14 cellular contexts compared by ENCODE assay signal in the genomic region with DNA sequence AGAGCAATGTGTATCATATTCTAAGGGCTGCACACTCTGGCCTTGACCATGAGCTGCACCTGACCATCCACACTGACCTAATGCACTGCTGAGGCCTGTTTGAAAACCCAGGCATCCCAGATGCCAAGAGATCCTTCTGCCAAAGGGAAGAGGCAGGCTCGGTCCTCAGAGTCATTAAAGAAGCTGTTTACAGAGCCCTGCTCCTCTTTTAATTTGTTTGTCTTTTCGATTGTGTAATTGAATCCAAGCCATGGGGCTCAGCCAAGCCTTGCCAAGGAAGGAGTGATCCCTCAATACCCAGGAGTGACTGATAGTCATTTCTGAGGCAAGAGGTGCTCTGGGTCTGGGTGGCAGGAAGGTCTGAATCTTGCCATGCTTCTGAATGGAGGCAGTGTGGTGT.
A peak's percentile ranks its signal among the peaks of the same experiment; 100 is the strongest.
DNase-seq lines count a peak whose midpoint lies in the region; ATAC-seq and TF ChIP-seq lines count a peak whose summit lies in the region.
"Had no signal": no experiment of that assay in that cellular context is flagged by ENCODE, and none has a peak within 500 bp of the region (broad histone marks: within the 10 kb centered on the region; RNA-seq: fewer than 3 reads in every experiment).

No MANE protein-coding gene starts in this region.

- no peak for TF ChIP-seq CTCF in sigmoid colon (IDR thresholded peaks at IDR 0.05)

- H3K4ac ChIP-seq in mesendoderm (ENCODE audit: low read depth, low read length) = peak overlapping the region; percentile 56

- DNase-seq in NCI-H2029 (lab: John Stamatoyannopoulos, UW) (peak; percentile 13), NCI-H2029 treated with DMSO at 0.1 percent for 48 hours (lab: John Stamatoyannopoulos, UW) (no peak), NCI-H69 (lab: John Stamatoyannopoulos, UW) (peak; percentile 73), mesendoderm (no peak), sigmoid colon (no peak), T-helper 9 cell (no peak)
- DNase-seq: ACHN; C1 segment of cervical spinal cord; CD4-positive, alpha-beta memory T cell; DMS153; DMS79 treated with DMSO at 0.1 percent for 48 hours; EL; KG1 had no signal

- TF ChIP-seq EP300 in sigmoid colon (IDR thresholded peaks at IDR 0.05) = no peak

- H3K79me2 ChIP-seq in mesendoderm (ENCODE audit: control insufficient read depth, insufficient read depth, low read length) = no peaks in the 10 kb centered on the region

- H3K27me3 ChIP-seq in mesendoderm (ENCODE audit: insufficient read depth, low read length, poor library complexity) (no peaks in the 10 kb centered on the region), sigmoid colon (no peaks in the 10 kb centered on the region)

- WGBS in mesendoderm (ENCODE audit: extremely low coverage, insufficient coverage, low lambda C conversion rate) = no CpG with 5 or more reads among the region's 2 CpGs
- WGBS in sigmoid colon, 2 donors = 9 to 52% methylated on average over 2 of the region's 2 CpGs

- no peak overlapping the region for H4K8ac ChIP-seq in mesendoderm (ENCODE audit: low read depth, low read length)

- H3K4me3 ChIP-seq in mesendoderm (ENCODE audit: low read length) (no peak overlapping the region), sigmoid colon (no peak overlapping the region)

- H3K79me1 ChIP-seq in mesendoderm (ENCODE audit: low read length) = no peaks in the 10 kb centered on the region

- H3K23ac ChIP-seq in mesendoderm (ENCODE audit: low read length) = no peak overlapping the region

- H3K9ac ChIP-seq in mesendoderm (ENCODE audit: low read length) = no peak overlapping the region

- H3K4me1 ChIP-seq in mesendoderm (ENCODE audit: control insufficient read depth, low read depth, low read length) (peaks cover 9% of the 10 kb centered on the region), sigmoid colon (no peaks in the 10 kb centered on the region)

- H2BK15ac ChIP-seq in mesendoderm (replicated peaks; ENCODE audit: low read depth) = no peak overlapping the region

- H3K9me3 ChIP-seq in sigmoid colon = no peaks in the 10 kb centered on the region

- H2AK5ac ChIP-seq in mesendoderm (ENCODE audit: low read length) = no peak overlapping the region

- H3K4me2 ChIP-seq in mesendoderm (ENCODE audit: low read length) = no peak overlapping the region

- no peak for TF ChIP-seq POLR2A in sigmoid colon (IDR thresholded peaks at IDR 0.05)

- peak overlapping the region; percentile 68 for H3K56ac ChIP-seq in mesendoderm (ENCODE audit: low read length)

- H3K36me3 ChIP-seq in mesendoderm (ENCODE audit: control insufficient read depth, insufficient read depth, low read length) (no peaks in the 10 kb centered on the region), sigmoid colon (no peaks in the 10 kb centered on the region)

- H3K27ac ChIP-seq in mesendoderm (ENCODE audit: low read depth, low read length) = peak overlapping the region; percentile 90
- H3K27ac ChIP-seq in sigmoid colon = no peak overlapping the region

- peak overlapping the region; percentile 58 for H2BK5ac ChIP-seq in mesendoderm (ENCODE audit: low read length)

- H4K5ac ChIP-seq in mesendoderm (ENCODE audit: low read length) = no peak overlapping the region

- intact Hi-C loops in sigmoid colon (cut with DNase I) = no loop called here

- peak overlapping the region; percentile 9 for H2BK120ac ChIP-seq in mesendoderm (ENCODE audit: low read depth, low read length)

- ATAC-seq in GM19395 (IDR thresholded peaks at IDR 0.05; ENCODE audit: unreplicated experiment) = no peak

- H3K18ac ChIP-seq in mesendoderm (ENCODE audit: low read length) = peak overlapping the region; percentile 71

Comparison
In these comparisons a context has a peak if more than half of its experiments do, and no peak if none do; other contexts are left out.
1. DNase-seq: peak in NCI-H2029 (single experiment) and NCI-H69 (single experiment); none in NCI-H2029 treated with DMSO at 0.1 percent for 48 hours (single experiment), mesendoderm (single experiment), sigmoid colon (single experiment) and T-helper 9 cell (single experiment).